In the genomic region with DNA sequence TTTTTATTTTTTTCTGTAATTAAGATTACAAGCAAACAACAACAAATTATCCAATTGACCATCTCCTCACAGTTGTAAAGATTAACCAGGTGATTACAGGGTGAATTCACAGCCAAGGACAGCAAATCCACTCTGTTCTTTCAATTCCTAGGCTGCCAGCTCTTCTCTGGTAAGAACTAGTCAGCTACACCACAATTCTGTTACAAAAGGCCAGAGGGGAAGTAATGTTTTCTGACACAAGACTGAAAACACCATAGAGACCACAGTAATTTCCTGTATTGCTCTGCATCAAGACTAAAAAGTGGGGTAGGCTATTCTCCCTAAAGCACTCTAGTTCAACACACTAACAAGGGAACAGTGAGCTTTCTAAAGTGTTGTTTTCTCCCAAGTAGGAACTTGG, we compare ENCODE assay signal across 1 cellular context.
TF ChIP-seq lines count a peak whose summit lies in the region.

No MANE protein-coding gene starts in this region.

TF ChIP-seq in HepG2, 621 proteins besides CTCF, POLR2A, EP300 and RAD21 (continued from another document):
- TF ChIP-seq, protein P1, sequence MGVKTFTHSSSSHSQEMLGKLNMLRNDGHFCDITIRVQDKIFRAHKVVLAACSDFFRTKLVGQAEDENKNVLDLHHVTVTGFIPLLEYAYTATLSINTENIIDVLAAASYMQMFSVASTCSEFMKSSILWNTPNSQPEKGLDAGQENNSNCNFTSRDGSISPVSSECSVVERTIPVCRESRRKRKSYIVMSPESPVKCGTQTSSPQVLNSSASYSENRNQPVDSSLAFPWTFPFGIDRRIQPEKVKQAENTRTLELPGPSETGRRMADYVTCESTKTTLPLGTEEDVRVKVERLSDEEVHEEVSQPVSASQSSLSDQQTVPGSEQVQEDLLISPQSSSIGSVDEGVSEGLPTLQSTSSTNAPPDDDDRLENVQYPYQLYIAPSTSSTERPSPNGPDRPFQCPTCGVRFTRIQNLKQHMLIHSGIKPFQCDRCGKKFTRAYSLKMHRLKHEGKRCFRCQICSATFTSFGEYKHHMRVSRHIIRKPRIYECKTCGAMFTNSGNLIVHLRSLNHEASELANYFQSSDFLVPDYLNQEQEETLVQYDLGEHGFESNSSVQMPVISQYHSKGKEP (CRISPR knock-in tag; IDR thresholded peaks at IDR 0.05), result no peak
